ENCODE assay signal across 11 cellular contexts in the genomic region with DNA sequence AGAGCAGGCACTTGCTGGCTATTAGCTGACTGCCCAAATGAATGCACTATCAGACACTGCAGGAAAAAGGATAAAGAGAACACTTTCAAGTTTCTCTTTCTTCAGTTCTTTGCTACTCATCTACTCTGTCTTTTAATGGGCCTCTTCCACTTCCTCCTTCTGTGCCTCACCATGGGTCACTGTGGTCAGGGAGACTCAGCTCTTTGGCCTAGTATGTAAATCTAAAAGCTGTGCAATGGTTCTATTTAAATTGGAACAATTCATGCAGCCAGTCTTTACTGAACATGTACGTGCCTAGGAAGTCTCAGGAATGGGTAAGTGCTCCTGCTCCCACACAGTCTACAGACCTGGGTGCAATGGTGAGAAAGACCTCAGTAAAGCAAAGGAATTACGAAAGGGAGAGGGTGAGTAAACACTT.
DNase-seq lines count a peak whose midpoint lies in the region; ATAC-seq and TF ChIP-seq lines count a peak whose summit lies in the region.
"Had no signal": no experiment of that assay in that cellular context is flagged by ENCODE, and none has a peak within 500 bp of the region (broad histone marks: within the 10 kb centered on the region; RNA-seq: fewer than 3 reads in every experiment).

No MANE protein-coding gene starts in this region.

- no peak for TF ChIP-seq CTCF in omental fat pad (IDR thresholded peaks at IDR 0.05)

- peak; percentile 47 to 51 for DNase-seq in AML-193 (lab: John Stamatoyannopoulos, UW)
- peak; percentile 77 for DNase-seq in RPMI8226
- DNase-seq in stimulated activated CD4-positive, alpha-beta T cell treated with anti-CD3 and anti-CD28 coated beads, Interleukin-1b, Interleukin-23, amount 100 ng/mL, for 48 hours, result no peak
- DNase-seq in occipital lobe (lab: John Stamatoyannopoulos, UW), result no peak
- no peak for DNase-seq in DMS153 treated with DMSO at 0.1 percent for 48 hours (lab: John Stamatoyannopoulos, UW; ENCODE audit: unreplicated experiment)
- DNase-seq in omental fat pad (ENCODE audit: low spot score), result no peak
- DNase-seq: caudate nucleus; IMR-90; stimulated activated CD4-positive, alpha-beta T cell treated with anti-CD3 and anti-CD28 coated beads, Interleukin-15, amount 100 ng/mL, for 24 hours had no signal

- ATAC-seq in HG03039 (IDR thresholded peaks at IDR 0.05; ENCODE audit: unreplicated experiment) (peak; percentile 37), omental fat pad (ENCODE audit: low FRiP score) (no peak)

- TF ChIP-seq POLR2A in GM19099 (IDR thresholded peaks at IDR 0.05; ENCODE audit: extremely low read depth, insufficient read length, low read depth), result peak; percentile 89

Comparison
In these comparisons a context has a peak if more than half of its experiments do, and no peak if none do; other contexts are left out.
1. DNase-seq: peak in AML-193 (2 of 2) and RPMI8226 (single experiment); none in stimulated activated CD4-positive, alpha-beta T cell treated with anti-CD3 and anti-CD28 coated beads, Interleukin-1b, Interleukin-23, amount 100 ng/mL, for 48 hours (single experiment), occipital lobe (single experiment), DMS153 treated with DMSO at 0.1 percent for 48 hours (single experiment) and omental fat pad (single experiment).